ENCODE assay signal across 17 cellular contexts in genomic region chr2:187527262-187527661, GRCh38. TPM values are rescaled to one million over a fixed set of nuclear protein-coding genes. Genes with fewer than 3 reads are reported as not detected.
DNase-seq lines count a peak whose midpoint lies in the region; ATAC-seq lines count a peak whose summit lies in the region.
"Had no signal": no experiment of that assay in that cellular context is flagged by ENCODE, and none has a peak within 500 bp of the region (broad histone marks: within the 10 kb centered on the region; RNA-seq: fewer than 3 reads in every experiment).

No MANE protein-coding gene starts in this region.

- H3K4me1 Mint-ChIP-seq in activated T-helper 2 cell treated with anti-CD3 and anti-CD28 coated beads, Interferon-gamma antibody, Interleukin-2, Interleukin-4, amounts not matched to agents 10 μg/mL and 5 μg/mL and 100 μg/mL, durations not matched to agents 14 hours and 24 hours and 36 hours (ENCODE audit: low read depth): no peaks in the 10 kb centered on the region
- H3K4me1 Mint-ChIP-seq: immature natural killer cell had no signal

- no peaks in the 10 kb centered on the region for H3K4me1 ChIP-seq in right cardiac atrium (ENCODE audit: control insufficient read depth, insufficient read depth, low read length)

- H3K27me3 Mint-ChIP-seq in activated T-helper 2 cell treated with anti-CD3 and anti-CD28 coated beads, Interferon-gamma antibody, Interleukin-2, Interleukin-4, amounts not matched to agents 10 μg/mL and 5 μg/mL and 100 μg/mL, durations not matched to agents 14 hours and 24 hours and 36 hours (ENCODE audit: low read depth): no peaks in the 10 kb centered on the region
- H3K27me3 Mint-ChIP-seq: activated CD8-positive, alpha-beta T cell treated with anti-CD3 and anti-CD28 coated beads for 36 hours had no signal

- no peak overlapping the region for H3K27ac ChIP-seq in right cardiac atrium (ENCODE audit: low read length)
- H3K27ac ChIP-seq: 22Rv1 had no signal

- DNase-seq in DMS 273 (lab: John Stamatoyannopoulos, UW; ENCODE audit: unreplicated experiment) (peak; percentile 20), DMS 273 treated with DMSO at 0.1 percent for 48 hours (lab: John Stamatoyannopoulos, UW) (no peak), astrocyte of the hippocampus (ENCODE audit: low read depth, low spot score) (peak; percentile 53), right cardiac atrium (no peak), smooth muscle cell of the brain vasculature (ENCODE audit: low read depth, low spot score) (peak; percentile 60), DMS153 (lab: John Stamatoyannopoulos, UW) (no peak), inferior parietal cortex (ENCODE audit: extremely low spot score) (no peak)
- no peak for DNase-seq in activated T-helper 2 cell treated with anti-CD3 and anti-CD28 coated beads, Interferon-gamma antibody, Interleukin-2, Interleukin-4, amounts not matched to agents 10 μg/mL and 5 μg/mL and 100 μg/mL, durations not matched to agents 14 hours and 24 hours and 36 hours (ENCODE audit: low spot score)
- DNase-seq: activated CD8-positive, alpha-beta T cell treated with anti-CD3 and anti-CD28 coated beads for 36 hours; immature natural killer cell; NCI-H1417 treated with DMSO at 0.1 percent for 48 hours; stimulated activated CD4-positive, alpha-beta T cell treated with anti-CD3 and anti-CD28 coated beads, Interleukin-2, amount 100 ng/mL, for 24 hours; stimulated activated naive CD8-positive, alpha-beta T cell treated with anti-CD3 and anti-CD28 coated beads, Interleukin-15, Interleukin-2, amounts not matched to agents 100 U/mL and 50 U/mL, for 24 hours; T-helper 1 cell had no signal

- H3K9me3 ChIP-seq in right cardiac atrium (ENCODE audit: control insufficient read depth, low read length): no peaks in the 10 kb centered on the region

- H3K36me3 Mint-ChIP-seq in activated T-helper 2 cell treated with anti-CD3 and anti-CD28 coated beads, Interferon-gamma antibody, Interleukin-2, Interleukin-4, amounts not matched to agents 10 μg/mL and 5 μg/mL and 100 μg/mL, durations not matched to agents 14 hours and 24 hours and 36 hours (ENCODE audit: low read depth): no peaks in the 10 kb centered on the region
- H3K36me3 Mint-ChIP-seq: activated naive CD4-positive, alpha-beta T cell treated with anti-CD3 and anti-CD28 coated beads, Interleukin-2, amount 50 U/mL, for 72 hours; immature natural killer cell had no signal

- intact Hi-C loops in right cardiac atrium (cut with DNase I): no loop called here
- intact Hi-C loops in activated T-helper 2 cell treated with anti-CD3 and anti-CD28 coated beads, Interferon-gamma antibody, Interleukin-2, Interleukin-4, amounts not matched to agents 10 μg/mL and 5 μg/mL and 100 μg/mL, durations not matched to agents 14 hours and 24 hours and 36 hours (cut with micrococcal nuclease): no loop called here

- H3K4me3 ChIP-seq in right cardiac atrium (ENCODE audit: low read length): no peak overlapping the region

- peak; percentile 41 to 58 for ATAC-seq in right cardiac atrium
- ATAC-seq: activated CD8-positive, alpha-beta T cell treated with anti-CD3 and anti-CD28 coated beads for 36 hours; activated naive CD4-positive, alpha-beta T cell treated with anti-CD3 and anti-CD28 coated beads, Interleukin-2, amount 50 U/mL, for 72 hours; stimulated activated naive CD8-positive, alpha-beta T cell treated with anti-CD3 and anti-CD28 coated beads, Interleukin-15, Interleukin-2, amounts not matched to agents 100 U/mL and 50 U/mL, for 24 hours had no signal

- WGBS in right cardiac atrium: 23% methylated on average over 4 of the region's 4 CpGs

- no peaks in the 10 kb centered on the region for H3K9me3 Mint-ChIP-seq in activated T-helper 2 cell treated with anti-CD3 and anti-CD28 coated beads, Interferon-gamma antibody, Interleukin-2, Interleukin-4, amounts not matched to agents 10 μg/mL and 5 μg/mL and 100 μg/mL, durations not matched to agents 14 hours and 24 hours and 36 hours
- H3K9me3 Mint-ChIP-seq: activated CD8-positive, alpha-beta T cell treated with anti-CD3 and anti-CD28 coated beads for 36 hours; activated naive CD4-positive, alpha-beta T cell treated with anti-CD3 and anti-CD28 coated beads, Interleukin-2, amount 50 U/mL, for 72 hours; nephron had no signal

- no peaks in the 10 kb centered on the region for H3K27me3 ChIP-seq in right cardiac atrium (ENCODE audit: control insufficient read depth, insufficient read depth)

- H3K4me3 Mint-ChIP-seq in activated T-helper 2 cell treated with anti-CD3 and anti-CD28 coated beads, Interferon-gamma antibody, Interleukin-2, Interleukin-4, amounts not matched to agents 10 μg/mL and 5 μg/mL and 100 μg/mL, durations not matched to agents 14 hours and 24 hours and 36 hours (ENCODE audit: low read depth): no peak overlapping the region
- H3K4me3 Mint-ChIP-seq: activated CD8-positive, alpha-beta T cell treated with anti-CD3 and anti-CD28 coated beads for 36 hours; immature natural killer cell; nephron had no signal

- no peak overlapping the region for H3K27ac Mint-ChIP-seq in activated T-helper 2 cell treated with anti-CD3 and anti-CD28 coated beads, Interferon-gamma antibody, Interleukin-2, Interleukin-4, amounts not matched to agents 10 μg/mL and 5 μg/mL and 100 μg/mL, durations not matched to agents 14 hours and 24 hours and 36 hours
- H3K27ac Mint-ChIP-seq: activated CD8-positive, alpha-beta T cell treated with anti-CD3 and anti-CD28 coated beads for 36 hours; activated naive CD4-positive, alpha-beta T cell treated with anti-CD3 and anti-CD28 coated beads, Interleukin-2, amount 50 U/mL, for 72 hours; immature natural killer cell; nephron had no signal

RNA-seq across cellular contexts. Expression of gene TFPI, which starts 27.0 kb away (rescaled TPM):
- total RNA-seq in right cardiac atrium: 10 to 100 TPM; 39.1 to 62.7 (median 52.3) TPM
- 27.1 TPM for polyA plus RNA-seq in right cardiac atrium
- total RNA-seq in activated T-helper 2 cell treated with anti-CD3 and anti-CD28 coated beads, Interferon-gamma antibody, Interleukin-2, Interleukin-4, amounts not matched to agents 10 μg/mL and 5 μg/mL and 100 μg/mL, durations not matched to agents 14 hours and 24 hours and 36 hours: 0.41 and 0.50 TPM in 2 replicates
- total RNA-seq: activated CD8-positive, alpha-beta T cell treated with anti-CD3 and anti-CD28 coated beads for 36 hours had no signal

Comparison
In these comparisons a context has a peak if more than half of its experiments do, and no peak if none do; other contexts are left out.
1. DNase-seq: peak in DMS 273 (single experiment), astrocyte of the hippocampus (single experiment) and smooth muscle cell of the brain vasculature (single experiment); none in DMS 273 treated with DMSO at 0.1 percent for 48 hours (single experiment), right cardiac atrium (0 of 3), DMS153 (single experiment), activated T-helper 2 cell treated with anti-CD3 and anti-CD28 coated beads, Interferon-gamma antibody, Interleukin-2, Interleukin-4, amounts not matched to agents 10 μg/mL and 5 μg/mL and 100 μg/mL, durations not matched to agents 14 hours and 24 hours and 36 hours (single experiment) and inferior parietal cortex (single experiment).
2. RNA of gene TFPI, which starts 27.0 kb away (total RNA-seq): 39.1 to 62.7 TPM in right cardiac atrium; 0.41 to 0.50 TPM in activated T-helper 2 cell treated with anti-CD3 and anti-CD28 coated beads, Interferon-gamma antibody, Interleukin-2, Interleukin-4, amounts not matched to agents 10 μg/mL and 5 μg/mL and 100 μg/mL, durations not matched to agents 14 hours and 24 hours and 36 hours; every median in the first group is over 10 times any median in the second.